9 cellular contexts compared by ENCODE assay signal in the genomic region with DNA sequence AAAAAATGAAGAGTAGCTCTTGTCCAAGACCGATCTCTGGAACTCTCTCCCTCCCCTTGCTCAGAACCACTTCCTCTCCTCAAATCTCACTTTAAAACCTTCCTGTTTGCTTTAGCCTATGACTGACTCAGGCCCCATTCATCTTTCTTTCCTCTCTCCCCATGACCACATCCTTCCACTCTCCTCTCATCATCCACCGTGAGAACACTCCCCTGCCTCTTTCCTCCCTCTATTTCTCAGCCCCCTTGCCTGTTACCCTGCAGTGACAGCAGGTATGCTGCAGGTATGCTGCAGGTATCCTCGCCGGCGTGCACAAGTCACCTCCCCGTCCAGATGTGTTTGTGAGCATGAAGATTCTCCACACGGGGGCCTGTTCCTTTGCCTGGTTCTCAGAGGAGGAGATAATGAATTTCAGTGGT.
DNase-seq lines count a peak whose midpoint lies in the region; ATAC-seq, FAIRE-seq and TF ChIP-seq lines count a peak whose summit lies in the region.
"Had no signal": no experiment of that assay in that cellular context is flagged by ENCODE, and none has a peak within 500 bp of the region (broad histone marks: within the 10 kb centered on the region; RNA-seq: fewer than 3 reads in every experiment).

No MANE protein-coding gene starts in this region.

- H3K4me3 ChIP-seq in ovary (no peak overlapping the region), left lung (no peak overlapping the region)
- H3K4me3 ChIP-seq: SJCRH30 had no signal

- H3K4me1 ChIP-seq in ovary (ENCODE audit: insufficient read depth) (peaks cover 4% of the 10 kb centered on the region), left lung (no peaks in the 10 kb centered on the region)

- peak; percentile 70 for FAIRE-seq in GM12892 (lab: Jason Lieb, UNC)

- H3K9me3 Mint-ChIP-seq in activated naive CD8-positive, alpha-beta T cell (ENCODE audit: low read depth), result no peaks in the 10 kb centered on the region
- H3K9me3 Mint-ChIP-seq in natural killer cell, result no peaks in the 10 kb centered on the region

- ATAC-seq in HG02885 (IDR thresholded peaks at IDR 0.05; ENCODE audit: poor library complexity, unreplicated experiment), result peak; percentile 38
- ATAC-seq in natural killer cell, result peak in 2 of 3 donors; percentile 52 to 73
- ATAC-seq in left lung, result no peak

- TF ChIP-seq POLR2A in GM12892 (IDR thresholded peaks at IDR 0.05; ENCODE audit: low read depth, low read length), result no peak
- TF ChIP-seq POLR2A in ovary (IDR thresholded peaks at IDR 0.05), result no peak

- no peaks in the 10 kb centered on the region for H3K27me3 Mint-ChIP-seq in activated naive CD8-positive, alpha-beta T cell
- H3K27me3 Mint-ChIP-seq in natural killer cell (ENCODE audit: low read depth in 2 of 2), result peaks cover 2 to 14% of the 10 kb centered on the region in 2 donors

- H3K9me3 ChIP-seq in ovary (no peaks in the 10 kb centered on the region), left lung (no peaks in the 10 kb centered on the region)
- H3K9me3 ChIP-seq: SJCRH30 had no signal

- H3K27ac ChIP-seq in ovary (no peak overlapping the region), left lung (no peak overlapping the region)
- H3K27ac ChIP-seq: SJCRH30 had no signal

- TF ChIP-seq EP300 in ovary (IDR thresholded peaks at IDR 0.05), result no peak

- H3K36me3 ChIP-seq in ovary (no peaks in the 10 kb centered on the region), left lung (no peaks in the 10 kb centered on the region)
- H3K36me3 ChIP-seq: SJCRH30 had no signal

- H3K4me3 Mint-ChIP-seq in activated naive CD8-positive, alpha-beta T cell, result peak overlapping the region; percentile 57
- peak overlapping the region; percentile 61 for H3K4me3 Mint-ChIP-seq in natural killer cell

- DNase-seq in GM12892 (ENCODE audit: insufficient read length) (no peak), natural killer cell (no peak), ovary (no peak), left lung (no peak), HuH-7.5 (ENCODE audit: low spot score) (no peak)
- DNase-seq in NK-92 treated with Interleukin-12 subunit alpha and Interleukin-12 subunit beta, amount 100 ng/mL, for 24 hours (lab: John Stamatoyannopoulos, UW), result no peak

- H3K36me3 Mint-ChIP-seq in activated naive CD8-positive, alpha-beta T cell, result no peaks in the 10 kb centered on the region
- H3K36me3 Mint-ChIP-seq in natural killer cell, result no peaks in the 10 kb centered on the region

- peak overlapping the region; percentile 88 for H3K27ac Mint-ChIP-seq in activated naive CD8-positive, alpha-beta T cell
- H3K27ac Mint-ChIP-seq in natural killer cell, result peak overlapping the region; percentile 6 to 58

- intact Hi-C loops in natural killer cell (cut with micrococcal nuclease), result no loop called here
- intact Hi-C loops in ovary (cut with DNase I), result no loop called here
- intact Hi-C loops in left lung (cut with DNase I), result no loop called here

- WGBS in ovary, 3 donors, result 48 to 53% (median 50%) methylated on average over 7 of the region's 7 CpGs

- peaks cover 54% of the 10 kb centered on the region for H3K4me1 Mint-ChIP-seq in activated naive CD8-positive, alpha-beta T cell (ENCODE audit: low read depth)
- H3K4me1 Mint-ChIP-seq in natural killer cell, result peaks cover 23% of the 10 kb centered on the region in 2 donors

- TF ChIP-seq CTCF in natural killer cell (IDR thresholded peaks at IDR 0.05) (no peak), ovary (IDR thresholded peaks at IDR 0.05) (no peak), left lung (IDR thresholded peaks at IDR 0.05) (no peak)

- H3K27me3 ChIP-seq in ovary, result no peaks in the 10 kb centered on the region
- H3K27me3 ChIP-seq in left lung, result no peaks in the 10 kb centered on the region
- H3K27me3 ChIP-seq: SJCRH30 had no signal
